ENCODE assay signal across 8 cellular contexts in the genomic region with DNA sequence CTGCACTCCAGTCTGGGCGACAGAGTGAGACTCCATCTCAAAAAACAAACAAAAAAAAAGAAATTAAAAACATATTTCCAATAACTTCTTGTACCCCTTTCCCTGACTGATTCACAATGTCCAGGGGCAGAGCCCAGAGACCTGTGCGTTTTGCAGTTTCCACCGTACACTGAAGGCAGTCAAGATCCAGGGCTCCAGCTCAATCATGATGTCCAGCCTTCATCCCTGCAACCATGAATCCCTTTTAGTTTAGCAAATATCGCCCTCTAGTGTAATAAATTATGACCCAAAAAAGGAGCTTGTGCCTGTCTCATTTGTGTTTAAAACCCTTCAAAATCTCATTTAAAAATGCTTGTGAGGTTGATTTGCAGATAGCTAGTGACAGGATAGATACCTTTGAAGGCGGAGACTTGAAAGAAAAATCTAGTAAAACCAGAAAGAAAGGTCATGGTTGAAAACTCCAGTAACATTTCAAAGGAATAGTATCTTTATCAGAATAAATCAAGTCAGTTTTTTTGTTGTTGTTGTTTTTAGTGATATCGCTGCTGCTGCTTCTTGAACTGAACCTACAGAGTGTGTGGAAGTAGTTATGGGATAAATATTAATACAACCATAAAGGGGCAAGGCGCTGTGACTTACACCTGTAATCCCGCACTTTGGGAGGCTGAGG. TPM values are rescaled to one million over a fixed set of nuclear protein-coding genes. Genes with fewer than 3 reads are reported as not detected.
DNase-seq lines count a peak whose midpoint lies in the region; ATAC-seq, FAIRE-seq and TF ChIP-seq lines count a peak whose summit lies in the region.

No MANE protein-coding gene starts in this region.

- peaks cover 14% of the 10 kb centered on the region for H3K4me1 ChIP-seq in DND-41 (ENCODE audit: insufficient read depth, low read length)
- H3K4me1 ChIP-seq in RWPE2 (ENCODE audit: insufficient read depth, poor library complexity, severe bottlenecking), result peaks cover 6% of the 10 kb centered on the region
- H3K4me1 ChIP-seq in endothelial cell of umbilical vein (ENCODE audit: control insufficient read depth, extremely low read depth, insufficient read depth, low read length), result peaks cover 15% of the 10 kb centered on the region
- H3K4me1 ChIP-seq in neutrophil (ENCODE audit: control insufficient read depth in 1 of 2, insufficient read depth in 1 of 2, low read depth in 1 of 2, low read length in 1 of 2), result peaks cover 12 to 15% of the 10 kb centered on the region in 2 experiments

- peak; percentile 24 for DNase-seq in DND-41
- peak; percentile 20 for DNase-seq in NCI-H1048 (lab: John Stamatoyannopoulos, UW)
- DNase-seq in RWPE2 (ENCODE audit: low spot score), result no peak
- DNase-seq in endothelial cell of umbilical vein (ENCODE audit: low read depth, low spot score), result peak; percentile 76

- H3K9me3 ChIP-seq in DND-41 (ENCODE audit: insufficient read depth, low read length, severe bottlenecking), result no peaks in the 10 kb centered on the region
- H3K9me3 ChIP-seq in RWPE2 (ENCODE audit: severe bottlenecking), result no peaks in the 10 kb centered on the region
- no peaks in the 10 kb centered on the region for H3K9me3 ChIP-seq in endothelial cell of umbilical vein (replicated peaks; ENCODE audit: control insufficient read depth, insufficient read depth, low read length)
- H3K9me3 ChIP-seq in neutrophil, result no peaks in the 10 kb centered on the region

- H3K27ac ChIP-seq in 22Rv1 (no peak overlapping the region), DND-41 (ENCODE audit: low read length) (no peak overlapping the region), RWPE2 (ENCODE audit: poor library complexity, severe bottlenecking) (no peak overlapping the region), endothelial cell of umbilical vein (ENCODE audit: insufficient read depth, low read depth, low read length) (no peak overlapping the region), neutrophil (no peak overlapping the region)

- intact Hi-C loops in endothelial cell of umbilical vein (cut with micrococcal nuclease), result loop anchor here (1.0 kb wide), 4 partner anchors 70 to 214 kb away; no protein-coding TSS in a partner anchor

- no TSS peak for BruUV-seq in endothelial cell of umbilical vein (replicated peaks; lab: Mats Ljungman, UMichigan)

- H3K27me3 ChIP-seq in DND-41 (ENCODE audit: insufficient read depth, low read length, poor library complexity) (no peaks in the 10 kb centered on the region), RWPE2 (ENCODE audit: insufficient read depth, poor library complexity, severe bottlenecking) (no peaks in the 10 kb centered on the region), endothelial cell of umbilical vein (ENCODE audit: control insufficient read depth in 2 of 2, insufficient read depth in 2 of 2, low read length in 2 of 2) (no peaks in the 10 kb centered on the region), neutrophil (no peaks in the 10 kb centered on the region)

- no peaks in the 10 kb centered on the region for H3K9me1 ChIP-seq in endothelial cell of umbilical vein (replicated peaks; ENCODE audit: control insufficient read depth, extremely low read depth, insufficient read depth, low read length)

- no peak for TF ChIP-seq POLR2A in endothelial cell of umbilical vein (IDR thresholded peaks at IDR 0.05; ENCODE audit: low read depth, low read length)

- H3K9ac ChIP-seq in DND-41 (ENCODE audit: low read depth, low read length), result no peak overlapping the region
- H3K9ac ChIP-seq in endothelial cell of umbilical vein (replicated peaks; ENCODE audit: extremely low read depth, insufficient read depth, low read length), result no peak overlapping the region

- no peak overlapping the region for H2AFZ ChIP-seq in DND-41 (ENCODE audit: low read depth, low read length)
- H2AFZ ChIP-seq in endothelial cell of umbilical vein (ENCODE audit: low read depth, low read length), result no peak overlapping the region

- H3K79me2 ChIP-seq in DND-41 (ENCODE audit: insufficient read depth, low read length), result peaks cover 8% of the 10 kb centered on the region
- H3K79me2 ChIP-seq in endothelial cell of umbilical vein (ENCODE audit: control insufficient read depth, insufficient read depth, low read length), result peaks cover 8% of the 10 kb centered on the region

- peak; percentile 99 for FAIRE-seq in endothelial cell of umbilical vein (lab: Jason Lieb, UNC)

- H3K4me3 ChIP-seq in DND-41 (ENCODE audit: low read depth in 1 of 2, low read length in 2 of 2) (no peak overlapping the region), RWPE2 (ENCODE audit: severe bottlenecking) (no peak overlapping the region), endothelial cell of umbilical vein (replicated peaks in 1 of 3; ENCODE audit: insufficient read depth in 1 of 3, low read depth in 1 of 3, low read length in 3 of 3) (no peak overlapping the region), neutrophil (ENCODE audit: low read depth in 1 of 2, low read length in 1 of 2) (no peak overlapping the region)

- peak; percentile 74 for TF ChIP-seq CTCF in 22Rv1 (IDR thresholded peaks at IDR 0.05)
- TF ChIP-seq CTCF in DND-41 (IDR thresholded peaks at IDR 0.05; ENCODE audit: borderline replicate concordance, extremely low read depth, low read length, poor library complexity, severe bottlenecking), result peak; percentile 85
- TF ChIP-seq CTCF in RWPE2 (IDR thresholded peaks at IDR 0.05; ENCODE audit: poor library complexity, severe bottlenecking), result peak; percentile 81
- TF ChIP-seq CTCF in endothelial cell of umbilical vein (IDR thresholded peaks at IDR 0.05; ENCODE audit: extremely low read depth in 1 of 2, insufficient read depth in 1 of 2, low read depth in 1 of 2, low read length in 2 of 2), result peak; percentile 44 to 68
- TF ChIP-seq CTCF in neutrophil (IDR thresholded peaks at IDR 0.05), result peak; percentile 62

- H3K36me3 ChIP-seq in DND-41 (ENCODE audit: insufficient read depth, low read length) (no peaks in the 10 kb centered on the region), RWPE2 (ENCODE audit: low read depth) (no peaks in the 10 kb centered on the region), endothelial cell of umbilical vein (ENCODE audit: control insufficient read depth in 2 of 2, extremely low read depth in 1 of 2, insufficient read depth in 2 of 2, low read length in 2 of 2) (no peaks in the 10 kb centered on the region), neutrophil (no peaks in the 10 kb centered on the region)

- no peaks in the 10 kb centered on the region for H4K20me1 ChIP-seq in DND-41 (ENCODE audit: insufficient read depth, low read length)
- no peaks in the 10 kb centered on the region for H4K20me1 ChIP-seq in endothelial cell of umbilical vein (replicated peaks; ENCODE audit: control insufficient read depth, extremely low read depth, insufficient read depth, low read length)

- peak; percentile 23; the same call in 1 of the 3 replicates for ATAC-seq in DND-41 (ENCODE audit: insufficient read depth, low read depth)
- peak; percentile 19; the same call in 2 of the 3 replicates for ATAC-seq in RWPE2 (ENCODE audit: low read depth)
- ATAC-seq in HG02884 (IDR thresholded peaks at IDR 0.05; ENCODE audit: unreplicated experiment), result no peak
- no peak for ATAC-seq in GM18498 (IDR thresholded peaks at IDR 0.05; ENCODE audit: unreplicated experiment)

- CTCF ChIA-PET in endothelial cell of umbilical vein (lab: Charles Lee), result interaction anchor here (0.5 to 10.7 kb wide), 97 partner anchors 8 to 286 kb away, joined by 3 to 802 read pairs (median 6); a partner anchor contains a TSS

- dilution Hi-C loops in endothelial cell of umbilical vein (cut with MboI; ENCODE audit: extremely low pct_ligation_motif_present, low sequenced_read_pairs), result loop anchor here (25.0 kb wide), 1 partner anchor 96 kb away; no protein-coding TSS in a partner anchor

- H3K4me2 ChIP-seq in DND-41 (ENCODE audit: insufficient read depth, low read length) (no peak overlapping the region), endothelial cell of umbilical vein (ENCODE audit: insufficient read depth, low read length) (no peak overlapping the region)

- POLR2A ChIA-PET in endothelial cell of umbilical vein (lab: Charles Lee), result interaction anchor here (0.6 to 1.6 kb wide), 5 partner anchors 12 to 231 kb away, joined by 3 to 12 read pairs (median 12); no protein-coding TSS in a partner anchor

TF ChIP-seq in endothelial cell of umbilical vein, 7 proteins besides CTCF, POLR2A, EP300 and RAD21:
- no peak for TF ChIP-seq POLR2AphosphoS5 (IDR thresholded peaks at IDR 0.05; ENCODE audit: insufficient read depth, low read depth, low read length)
- TF ChIP-seq FOS (IDR thresholded peaks at IDR 0.05; ENCODE audit: borderline replicate concordance, insufficient read depth, low read length), result no peak
- no peak for TF ChIP-seq MYC (IDR thresholded peaks at IDR 0.05; ENCODE audit: low read depth, low read length)
- TF ChIP-seq, protein P1, sequence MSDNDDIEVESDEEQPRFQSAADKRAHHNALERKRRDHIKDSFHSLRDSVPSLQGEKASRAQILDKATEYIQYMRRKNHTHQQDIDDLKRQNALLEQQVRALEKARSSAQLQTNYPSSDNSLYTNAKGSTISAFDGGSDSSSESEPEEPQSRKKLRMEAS (IDR thresholded peaks at IDR 0.05; ENCODE audit: insufficient read depth, insufficient read length), result no peak
- no peak for TF ChIP-seq GATA2 (IDR thresholded peaks at IDR 0.05; ENCODE audit: insufficient read depth, insufficient read length, low read depth, low read length)
- no peak for TF ChIP-seq JUN (IDR thresholded peaks at IDR 0.05; ENCODE audit: borderline replicate concordance, insufficient read depth, insufficient read length, low read depth)

RNA-seq across cellular contexts. Expression of a gene that starts 3.7 kb away (rescaled TPM):
- total RNA-seq in endothelial cell of umbilical vein, result 14.7 and 21.5 TPM in 2 replicates
- polyA plus RNA-seq in endothelial cell of umbilical vein, result 8.3 and 9.1 TPM in 2 replicates
- polyA plus RNA-seq in endothelial cell of umbilical vein (2011; cell fraction: cytosol; rRNA removed), result 6.7 and 7.2 TPM in 2 replicates
- 24.2 and 25.2 TPM in 2 replicates for polyA plus RNA-seq in endothelial cell of umbilical vein (2011; cell fraction: nucleus; rRNA removed)
- polyA plus RNA-seq in endothelial cell of umbilical vein (2012), result 7.8 and 8.7 TPM in 2 replicates
- polyA minus RNA-seq in endothelial cell of umbilical vein, result 17.7 and 31.3 TPM in 2 replicates
- polyA minus RNA-seq in endothelial cell of umbilical vein (2011; cell fraction: cytosol; rRNA and poly(A)+ RNA removed), result 10.1 TPM
- polyA minus RNA-seq in endothelial cell of umbilical vein (2011; cell fraction: nucleus; rRNA and poly(A)+ RNA removed), result 28.5 and 35.8 TPM in 2 replicates

Comparison
In these comparisons a context has a peak if more than half of its experiments do, and no peak if none do; other contexts are left out.
1. ATAC-seq: peak in DND-41 (single experiment) and RWPE2 (single experiment); none in HG02884 (single experiment) and GM18498 (single experiment).
2. Peak in every context shown above with its lines, with median percentiles within 50 percentile points of each other: CTCF ChIP-seq.